10 cellular contexts compared by ENCODE assay signal in the genomic region with DNA sequence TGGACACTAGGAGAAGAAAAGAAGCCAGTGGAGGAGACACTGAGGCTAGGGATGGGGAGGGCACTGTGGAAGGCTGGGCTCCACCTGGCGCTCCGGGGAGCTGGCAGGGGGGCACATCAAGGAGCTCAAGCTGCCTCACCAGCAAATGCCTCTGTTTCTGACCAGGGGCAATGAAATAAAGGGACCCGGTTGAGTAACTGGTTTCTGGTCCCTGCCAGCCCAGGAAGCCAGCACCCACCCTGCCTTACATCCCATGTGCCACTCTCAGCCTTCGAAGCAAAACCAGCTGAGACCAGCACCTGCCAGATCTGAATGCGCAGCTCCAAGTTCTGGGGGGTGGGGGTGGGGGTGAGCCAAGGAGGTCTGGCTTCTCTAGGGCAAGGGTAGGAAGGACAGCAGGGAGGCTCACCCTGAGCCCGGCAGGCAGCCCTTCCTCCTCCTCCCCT. TPM values are rescaled to one million over a fixed set of nuclear protein-coding genes. Genes with fewer than 3 reads are reported as not detected.
DNase-seq lines count a peak whose midpoint lies in the region; ATAC-seq, FAIRE-seq and TF ChIP-seq lines count a peak whose summit lies in the region.
"Had no signal": no experiment of that assay in that cellular context is flagged by ENCODE, and none has a peak within 500 bp of the region (broad histone marks: within the 10 kb centered on the region; RNA-seq: fewer than 3 reads in every experiment).

No MANE protein-coding gene starts in this region.

- H2BK5ac ChIP-seq in H1 (ENCODE audit: low read depth, low read length) = no peak overlapping the region

- H2BK120ac ChIP-seq in H1 (replicated peaks; ENCODE audit: low read depth, low read length) = no peak overlapping the region

- H3K9me3 Mint-ChIP-seq in CD8-positive, alpha-beta T cell = no peaks in the 10 kb centered on the region
- H3K9me3 Mint-ChIP-seq in neural progenitor cell = no peaks in the 10 kb centered on the region
- no peaks in the 10 kb centered on the region for H3K9me3 Mint-ChIP-seq in activated CD8-positive, alpha-beta T cell treated with anti-CD3 and anti-CD28 coated beads for 36 hours

- intact Hi-C loops in CD8-positive, alpha-beta T cell (cut with DNase I, micrococcal nuclease) = no loop called here
- intact Hi-C loops in activated CD8-positive, alpha-beta T cell treated with anti-CD3 and anti-CD28 coated beads for 36 hours (cut with micrococcal nuclease) = no loop called here

- peaks cover 8% of the 10 kb centered on the region for H3K27me3 ChIP-seq in CD8-positive, alpha-beta T cell (ENCODE audit: insufficient read depth, low read length)
- H3K27me3 ChIP-seq in H1 (replicated peaks in 1 of 4; ENCODE audit: control insufficient read depth in 3 of 4, extremely low read depth in 1 of 4, insufficient read depth in 3 of 4, low read length in 3 of 4) = peaks cover 0 to 6% (median 2%) of the 10 kb centered on the region in 4 experiments; a peak in 2 of 7 replicates
- H3K27me3 ChIP-seq in neural progenitor cell = peaks cover 27% of the 10 kb centered on the region

- no peaks in the 10 kb centered on the region for H3K9me3 ChIP-seq in CD8-positive, alpha-beta T cell (ENCODE audit: low read length)
- no peaks in the 10 kb centered on the region for H3K9me3 ChIP-seq in H1 (ENCODE audit: insufficient read depth in 2 of 2, low read depth in 1 of 2, low read length in 1 of 2)
- no peaks in the 10 kb centered on the region for H3K9me3 ChIP-seq in neural progenitor cell (ENCODE audit: low read depth)
- H3K9me3 ChIP-seq: lower lobe of right lung had no signal

- CTCF ChIA-PET in CD8-positive, alpha-beta T cell (lab: Charles Lee) = interaction anchor here (0.8 to 1.9 kb wide), 6 partner anchors 12 to 99 kb away, joined by 3 to 11 read pairs (median 4); no protein-coding TSS in a partner anchor
- CTCF ChIA-PET in H1 (lab: Charles Lee; ENCODE audit: partially characterized antibody) = interaction anchor here (0.8 to 46.3 kb wide), 12 partner anchors 8 to 152 kb away, joined by 3 to 1340 read pairs (median 3); a partner anchor contains a TSS
- CTCF ChIA-PET in activated CD8-positive, alpha-beta T cell treated with anti-CD3 and anti-CD28 coated beads for 36 hours (lab: Charles Lee) = interaction anchor here (0.9 to 5.9 kb wide), 6 partner anchors 10 to 41 kb away, joined by 4 to 55 read pairs (median 11); no protein-coding TSS in a partner anchor

- H3K23ac ChIP-seq in H1 (ENCODE audit: insufficient read length) = no peak overlapping the region

- no peak overlapping the region for H3K56ac ChIP-seq in H1 (replicated peaks; ENCODE audit: insufficient read length, low read depth, low read length)

- no peak for TF ChIP-seq POLR2A in H1 (IDR thresholded peaks at IDR 0.05; ENCODE audit: control extremely low read depth in 1 of 2, low read depth in 2 of 2, low read length in 2 of 2)

- POLR2A ChIA-PET in CD8-positive, alpha-beta T cell (lab: Charles Lee) = no interaction called here
- POLR2A ChIA-PET in H1 (lab: Charles Lee; ENCODE audit: partially characterized antibody) = interaction anchor here (0.6 to 6.2 kb wide), 18 partner anchors 8 to 526 kb away, joined by 3 to 47 read pairs (median 4); a partner anchor contains a TSS
- POLR2A ChIA-PET in activated CD8-positive, alpha-beta T cell treated with anti-CD3 and anti-CD28 coated beads for 36 hours (lab: Charles Lee) = interaction anchor here (1.0 kb wide), 1 partner anchor 9 kb away, joined by 3 read pairs; no protein-coding TSS in a partner anchor

- H3K79me2 ChIP-seq in H1 (ENCODE audit: control insufficient read depth in 1 of 2, insufficient read depth in 2 of 2, low read length in 2 of 2) = no peaks in the 10 kb centered on the region
- H3K79me2 ChIP-seq in neural progenitor cell (ENCODE audit: low read depth) = no peaks in the 10 kb centered on the region

- no peaks in the 10 kb centered on the region for H3K4me1 ChIP-seq in CD8-positive, alpha-beta T cell (ENCODE audit: insufficient read depth, low read length)
- peaks cover 9 to 18% (median 14%) of the 10 kb centered on the region in 4 experiments for H3K4me1 ChIP-seq in H1 (replicated peaks in 1 of 4; ENCODE audit: control insufficient read depth in 3 of 4, insufficient read depth in 4 of 4, low read length in 3 of 4)
- H3K4me1 ChIP-seq in neural progenitor cell = peaks cover 4% of the 10 kb centered on the region

- H4K91ac ChIP-seq in H1 (replicated peaks; ENCODE audit: insufficient read length, low read length) = no peak overlapping the region

- peaks cover 21% of the 10 kb centered on the region for H3K27me3 Mint-ChIP-seq in CD8-positive, alpha-beta T cell (ENCODE audit: low read depth)
- peaks cover 8% of the 10 kb centered on the region for H3K27me3 Mint-ChIP-seq in neural progenitor cell (ENCODE audit: insufficient read depth, low read depth)
- peaks cover 18% of the 10 kb centered on the region for H3K27me3 Mint-ChIP-seq in activated CD8-positive, alpha-beta T cell treated with anti-CD3 and anti-CD28 coated beads for 36 hours

- 31% methylated on average over 5 of the region's 6 CpGs; no CpG with 5 or more reads in 1 of the 2 experiments for WGBS in H1 (ENCODE audit: extremely low coverage in 1 of 2, insufficient coverage in 1 of 2, insufficient read length in 1 of 2, insufficient replicate concordance in 2 of 2, low coverage in 1 of 2, low lambda C conversion rate in 2 of 2, missing lambda C conversion rate in 1 of 2), 2 experiments

- peak overlapping the region; percentile 73; the same call in 1 of the 2 replicates for H2BK15ac ChIP-seq in H1 (ENCODE audit: low read length)

- TF ChIP-seq CTCF in CD8-positive, alpha-beta T cell (IDR thresholded peaks at IDR 0.05) = no peak
- TF ChIP-seq CTCF in H1 (IDR thresholded peaks at IDR 0.05; ENCODE audit: control extremely low read depth in 1 of 3, insufficient read depth in 1 of 3, low read depth in 1 of 3, low read length in 3 of 3) = no peak
- no peak for TF ChIP-seq CTCF in neural progenitor cell (IDR thresholded peaks at IDR 0.05)
- TF ChIP-seq CTCF in activated CD8-positive, alpha-beta T cell treated with anti-CD3 and anti-CD28 coated beads for 36 hours (IDR thresholded peaks at IDR 0.05) = no peak

- peaks cover 4% of the 10 kb centered on the region; the same call in 1 of the 2 replicates for H3K23me2 ChIP-seq in H1 (ENCODE audit: low read depth, low read length)

- no peaks in the 10 kb centered on the region for H3K36me3 ChIP-seq in CD8-positive, alpha-beta T cell (ENCODE audit: insufficient read depth, low read length)
- H3K36me3 ChIP-seq in H1 (ENCODE audit: control insufficient read depth in 2 of 4, insufficient read depth in 4 of 4, low read length in 3 of 4) (no peaks in the 10 kb centered on the region), neural progenitor cell (no peaks in the 10 kb centered on the region)
- H3K36me3 ChIP-seq: lower lobe of right lung had no signal

- peak overlapping the region; percentile 77; the same call in 1 of the 2 replicates for H4K8ac ChIP-seq in H1 (ENCODE audit: extremely low read depth, insufficient read depth, low read length)

- H3K36me3 Mint-ChIP-seq in CD8-positive, alpha-beta T cell = no peaks in the 10 kb centered on the region
- H3K36me3 Mint-ChIP-seq in neural progenitor cell = no peaks in the 10 kb centered on the region
- H3K36me3 Mint-ChIP-seq in activated CD8-positive, alpha-beta T cell treated with anti-CD3 and anti-CD28 coated beads for 36 hours (ENCODE audit: low read depth) = no peaks in the 10 kb centered on the region

- no peak overlapping the region for H3K4ac ChIP-seq in H1 (replicated peaks; ENCODE audit: insufficient read length, low read depth, low read length)

- peak overlapping the region in 3 of 4 experiments; percentile 25 to 64 (median 34); a peak in 4 of 7 replicates for H3K9ac ChIP-seq in H1 (replicated peaks in 1 of 4; ENCODE audit: extremely low read depth in 1 of 4, low read depth in 3 of 4, low read length in 3 of 4)
- no peak overlapping the region for H3K9ac ChIP-seq in neural progenitor cell

- no peak for FAIRE-seq in H1 (lab: Jason Lieb, UNC)

- no peak for ATAC-seq in CD8-positive, alpha-beta T cell
- no peak for ATAC-seq in activated CD8-positive, alpha-beta T cell treated with anti-CD3 and anti-CD28 coated beads for 36 hours

- H2BK20ac ChIP-seq in H1 (ENCODE audit: low read length) = peak overlapping the region; percentile 39; the same call in 1 of the 2 replicates

- H3K4me1 Mint-ChIP-seq in CD8-positive, alpha-beta T cell (ENCODE audit: low read depth) = peaks cover 10% of the 10 kb centered on the region
- H3K4me1 Mint-ChIP-seq in neural progenitor cell = peaks cover 17% of the 10 kb centered on the region
- peaks cover 7% of the 10 kb centered on the region for H3K4me1 Mint-ChIP-seq in activated CD8-positive, alpha-beta T cell treated with anti-CD3 and anti-CD28 coated beads for 36 hours (ENCODE audit: low read depth)

- TF ChIP-seq EP300 in H1 (IDR thresholded peaks at IDR 0.05; ENCODE audit: borderline replicate concordance in 1 of 2, low read depth in 2 of 2, low read length in 2 of 2) = no peak

- peak overlapping the region; percentile 14 for H3K18ac ChIP-seq in H1 (ENCODE audit: extremely low read depth, low read length)

- H2AK5ac ChIP-seq in H1 (ENCODE audit: low read depth, low read length) = no peak overlapping the region

- H3K4me2 ChIP-seq in H1 (ENCODE audit: insufficient read depth in 1 of 2, low read depth in 2 of 2, low read length in 2 of 2) (peak overlapping the region; percentile 73 to 84), neural progenitor cell (peak overlapping the region; percentile 84)

- H2AFZ ChIP-seq in H1 (ENCODE audit: low read length) (no peak overlapping the region), neural progenitor cell (replicated peaks) (peak overlapping the region; percentile 61)

- H3K79me1 ChIP-seq in H1 (ENCODE audit: low read depth, low read length) = no peaks in the 10 kb centered on the region

- H3F3A ChIP-seq in neural progenitor cell (ENCODE audit: low read depth) = peaks cover 7% of the 10 kb centered on the region

- no peak overlapping the region for H3K14ac ChIP-seq in H1 (ENCODE audit: insufficient read length)

- no peak overlapping the region for H2BK12ac ChIP-seq in H1 (ENCODE audit: low read depth, low read length)

- no peak overlapping the region for H3K4me3 ChIP-seq in CD8-positive, alpha-beta T cell (ENCODE audit: low read depth, low read length)
- H3K4me3 ChIP-seq in H1 (ENCODE audit: extremely low read depth in 1 of 4, insufficient read depth in 2 of 4, low read depth in 3 of 4, low read length in 4 of 4) (peak overlapping the region; percentile 14 to 54 (median 30); a peak in 5 of 8 replicates), neural progenitor cell (peak overlapping the region; percentile 42)

- no peak for TF ChIP-seq RAD21 in H1 (IDR thresholded peaks at IDR 0.05 in 1 of 2, conservative IDR thresholded peaks at IDR 0.05 in 1 of 2; ENCODE audit: low read depth in 2 of 2, low read length in 2 of 2)

- H3K27ac ChIP-seq in CD8-positive, alpha-beta T cell (ENCODE audit: low read depth, low read length) = no peak overlapping the region
- H3K27ac ChIP-seq in H1 (ENCODE audit: low read depth, low read length) (no peak overlapping the region), neural progenitor cell (no peak overlapping the region)
- H3K27ac ChIP-seq: lower lobe of right lung had no signal

- no peak for DNase-seq in CD8-positive, alpha-beta T cell
- DNase-seq in NCI-H1092 treated with DMSO at 0.1 percent for 48 hours (lab: John Stamatoyannopoulos, UW) (peak; percentile 29), H1 (ENCODE audit: low read depth in 1 of 2, low spot score in 2 of 2) (peak in 1 of 2 experiments; percentile 52), neural progenitor cell (ENCODE audit: low spot score) (no peak), HuH-7 (ENCODE audit: low spot score) (no peak)
- no peak for DNase-seq in activated CD8-positive, alpha-beta T cell treated with anti-CD3 and anti-CD28 coated beads for 36 hours
- no peak for DNase-seq in stimulated activated CD4-positive, alpha-beta T cell treated with anti-CD3 and anti-CD28 coated beads, Interleukin-1b, Interleukin-23, amount 100 ng/mL, for 48 hours
- no peak for DNase-seq in activated CD4-positive, alpha-beta T cell treated with anti-CD3 and anti-CD28 coated beads for 4 hours
- DNase-seq: activated naive CD4-positive, alpha-beta T cell had no signal

- H4K20me1 ChIP-seq in H1 (replicated peaks in 1 of 2; ENCODE audit: control insufficient read depth in 1 of 2, insufficient read depth in 2 of 2, low read length in 2 of 2) = no peaks in the 10 kb centered on the region
- no peaks in the 10 kb centered on the region for H4K20me1 ChIP-seq in neural progenitor cell (ENCODE audit: low read depth)

- peak overlapping the region; percentile 32 for H3K4me3 Mint-ChIP-seq in CD8-positive, alpha-beta T cell
- H3K4me3 Mint-ChIP-seq in neural progenitor cell = peak overlapping the region; percentile 60
- H3K4me3 Mint-ChIP-seq in activated CD8-positive, alpha-beta T cell treated with anti-CD3 and anti-CD28 coated beads for 36 hours = no peak overlapping the region

- H4K5ac ChIP-seq in H1 (ENCODE audit: insufficient read length, low read depth, low read length) = peak overlapping the region; percentile 6

- H3K27ac Mint-ChIP-seq in CD8-positive, alpha-beta T cell = no peak overlapping the region
- H3K27ac Mint-ChIP-seq in neural progenitor cell = peak overlapping the region; percentile 48
- H3K27ac Mint-ChIP-seq in activated CD8-positive, alpha-beta T cell treated with anti-CD3 and anti-CD28 coated beads for 36 hours = no peak overlapping the region

RNA-seq across cellular contexts. Expression of a gene that starts 0.4 kb away (rescaled TPM):
- 1 to 10 TPM in 1 of 2 experiments, under 1 TPM in 1; 0.64 to 1.1 TPM for total RNA-seq in CD8-positive, alpha-beta T cell
- total RNA-seq in H1 (2021; fragmentation: NEBNext Ultra II Directional; extraction: Animal tissue kit (Norgen Biotek cat#: 25700)) = 9.0 and 9.4 TPM in 2 replicates
- polyA plus RNA-seq in H1 (2011; rRNA removed) = 6.9 and 12.5 TPM in 2 replicates
- polyA plus RNA-seq in H1 (2011; cell fraction: cytosol; rRNA removed) = 7.0 TPM
- 12.6 TPM for polyA plus RNA-seq in H1 (2011; cell fraction: nucleus; rRNA removed)
- 5.8 to 9.4 TPM (median 8.1 TPM) in 4 replicates for polyA plus RNA-seq in H1 (2012, experiment 1 of 2)
- 7.9 TPM for polyA plus RNA-seq in H1 (2012, experiment 2 of 2)
- polyA plus RNA-seq in H1 (2013, experiment 1 of 2) = 6.6 TPM
- polyA plus RNA-seq in H1 (2013, experiment 2 of 2) = 5.3 TPM
- 4.6 and 6.3 TPM in 2 replicates for polyA minus RNA-seq in H1 (2011; rRNA and poly(A)+ RNA removed)
- 8.0 TPM for polyA minus RNA-seq in H1 (2011; cell fraction: cytosol; rRNA and poly(A)+ RNA removed)
- 13.7 TPM for polyA minus RNA-seq in H1 (2011; cell fraction: nucleus; rRNA and poly(A)+ RNA removed)
- 0.90 TPM in 1 of 2 replicates, not detected in the other for total RNA-seq in neural progenitor cell (ENCODE audit: low replicate concordance)
- total RNA-seq in activated CD8-positive, alpha-beta T cell treated with anti-CD3 and anti-CD28 coated beads for 36 hours = under 1 TPM; 0.67 to 0.83 TPM

RNA-seq across cellular contexts. Expression of a gene that starts 44.4 kb away (rescaled TPM):
- total RNA-seq in CD8-positive, alpha-beta T cell = not detected
- 0.26 TPM in 1 of 2 replicates, not detected in the other for total RNA-seq in H1 (2021; fragmentation: NEBNext Ultra II Directional; extraction: Animal tissue kit (Norgen Biotek cat#: 25700))
- polyA plus RNA-seq in H1 (2011; rRNA removed) = 0.16 and 0.18 TPM in 2 replicates
- 0.22 TPM for polyA plus RNA-seq in H1 (2011; cell fraction: cytosol; rRNA removed)
- 0.94 TPM for polyA plus RNA-seq in H1 (2011; cell fraction: nucleus; rRNA removed)
- polyA plus RNA-seq in H1 (2012, experiment 1 of 2) = 0.16 to 0.21 TPM in 2 of 4 replicates, not detected in the others
- not detected for polyA plus RNA-seq in H1 (2012, experiment 2 of 2)
- polyA plus RNA-seq in H1 (2013, experiment 1 of 2) = not detected
- 0.04 TPM for polyA plus RNA-seq in H1 (2013, experiment 2 of 2)
- not detected in 2 replicates for polyA minus RNA-seq in H1 (2011; rRNA and poly(A)+ RNA removed)
- polyA minus RNA-seq in H1 (2011; cell fraction: cytosol; rRNA and poly(A)+ RNA removed) = not detected
- 2.1 TPM for polyA minus RNA-seq in H1 (2011; cell fraction: nucleus; rRNA and poly(A)+ RNA removed)
- not detected in 2 replicates for total RNA-seq in neural progenitor cell (ENCODE audit: low replicate concordance)
- not detected for total RNA-seq in activated CD8-positive, alpha-beta T cell treated with anti-CD3 and anti-CD28 coated beads for 36 hours
- total RNA-seq: lower lobe of right lung had no signal
